Comparison of ENCODE assay signal across 9 cellular contexts in the genomic region with DNA sequence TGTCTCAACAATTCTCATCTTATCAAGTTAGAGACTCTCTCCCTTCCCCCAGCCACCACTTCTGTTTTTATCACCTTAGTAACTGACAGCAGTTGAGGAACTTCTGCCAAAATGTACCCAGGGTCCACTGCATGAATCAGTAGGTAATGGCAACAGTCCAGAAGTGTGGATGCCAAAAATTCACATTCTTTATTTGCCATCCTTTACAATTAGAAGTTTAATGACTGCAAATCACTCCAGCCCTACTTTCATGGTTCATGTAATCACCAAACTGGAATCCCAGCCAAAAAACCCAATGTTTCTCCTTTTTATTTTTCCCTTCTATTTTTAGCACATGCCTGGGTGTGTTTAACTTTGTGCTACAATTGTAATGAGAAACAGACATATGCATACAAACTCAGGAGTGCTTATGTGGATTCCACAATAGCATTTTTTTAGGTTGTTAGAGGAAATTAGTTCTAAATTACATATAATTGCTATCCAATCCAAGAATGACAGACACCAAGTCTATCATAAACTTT.
A peak's percentile ranks its signal among the peaks of the same experiment; 100 is the strongest.
DNase-seq lines count a peak whose midpoint lies in the region; ATAC-seq and TF ChIP-seq lines count a peak whose summit lies in the region.
"Had no signal": no experiment of that assay in that cellular context is flagged by ENCODE, and none has a peak within 500 bp of the region (broad histone marks: within the 10 kb centered on the region; RNA-seq: fewer than 3 reads in every experiment).

No MANE protein-coding gene starts in this region.

- H3K4me3 Mint-ChIP-seq in mesothelial cell of epicardium = no peak overlapping the region
- H3K4me3 Mint-ChIP-seq: activated B cell treated with CpG ODN at 0.5 μM for 24 hours had no signal

- no peaks in the 10 kb centered on the region for H3K27me3 ChIP-seq in tibial artery

- peaks cover 0 to 52% (median 19%) of the 10 kb centered on the region in 4 donors for H3K4me1 ChIP-seq in tibial artery

- DNase-seq in DMS79 (lab: John Stamatoyannopoulos, UW) (peak; percentile 57), NCI-H2029 (lab: John Stamatoyannopoulos, UW) (peak; percentile 34), astrocyte of the spinal cord (ENCODE audit: low read depth, low spot score) (peak; percentile 81), mesothelial cell of epicardium (ENCODE audit: low spot score in 2 of 2, unreplicated experiment in 2 of 2) (no peak), tibial artery (no peak)
- DNase-seq: activated B cell treated with CpG ODN at 0.5 μM for 24 hours had no signal

- ATAC-seq in GM18907 (IDR thresholded peaks at IDR 0.05; ENCODE audit: unreplicated experiment) (no peak), GM21717 (IDR thresholded peaks at IDR 0.05; ENCODE audit: unreplicated experiment) (no peak), HG02642 (IDR thresholded peaks at IDR 0.05; ENCODE audit: poor library complexity, unreplicated experiment) (no peak)

- TF ChIP-seq CTCF in astrocyte of the spinal cord (IDR thresholded peaks at IDR 0.05; ENCODE audit: low read depth, low read length) (no peak), mesothelial cell of epicardium (IDR thresholded peaks at IDR 0.05; ENCODE audit: unreplicated experiment) (no peak), tibial artery (IDR thresholded peaks at IDR 0.05) (no peak)

- no peaks in the 10 kb centered on the region for H3K27me3 Mint-ChIP-seq in mesothelial cell of epicardium (ENCODE audit: low read depth)
- H3K27me3 Mint-ChIP-seq: activated B cell treated with CpG ODN at 0.5 μM for 24 hours had no signal

- no peaks in the 10 kb centered on the region for H3K9me3 Mint-ChIP-seq in mesothelial cell of epicardium
- H3K9me3 Mint-ChIP-seq: activated B cell treated with CpG ODN at 0.5 μM for 24 hours had no signal

- no peaks in the 10 kb centered on the region for H3K9me3 ChIP-seq in tibial artery

- peaks cover 38% of the 10 kb centered on the region for H3K4me1 Mint-ChIP-seq in mesothelial cell of epicardium

- peaks cover 9% of the 10 kb centered on the region for H3K36me3 Mint-ChIP-seq in mesothelial cell of epicardium

- peak overlapping the region in 1 of 2 donors; percentile 8 for H3K27ac ChIP-seq in tibial artery

- intact Hi-C loops in tibial artery (cut with DNase I; ENCODE audit: low total_unique reads) = no loop called here

- no peak overlapping the region for H3K4me3 ChIP-seq in astrocyte of the spinal cord (ENCODE audit: low read depth, low read length)
- H3K4me3 ChIP-seq in tibial artery = no peak overlapping the region

- in situ Hi-C loops in astrocyte of the spinal cord (cut with HindIII; ENCODE audit: low sequenced_read_pairs) = no loop called here

- H3K27ac Mint-ChIP-seq in mesothelial cell of epicardium = peak overlapping the region; percentile 81
- H3K27ac Mint-ChIP-seq: activated B cell treated with CpG ODN at 0.5 μM for 24 hours had no signal

- no peaks in the 10 kb centered on the region for H3K36me3 ChIP-seq in tibial artery

Comparison
In these comparisons a context has a peak if more than half of its experiments do, and no peak if none do; other contexts are left out.
1. DNase-seq: peak in DMS79 (single experiment), NCI-H2029 (single experiment) and astrocyte of the spinal cord (single experiment); none in mesothelial cell of epicardium (0 of 2) and tibial artery (0 of 2).